ENCODE assay signal across 15 cellular contexts in the genomic region with DNA sequence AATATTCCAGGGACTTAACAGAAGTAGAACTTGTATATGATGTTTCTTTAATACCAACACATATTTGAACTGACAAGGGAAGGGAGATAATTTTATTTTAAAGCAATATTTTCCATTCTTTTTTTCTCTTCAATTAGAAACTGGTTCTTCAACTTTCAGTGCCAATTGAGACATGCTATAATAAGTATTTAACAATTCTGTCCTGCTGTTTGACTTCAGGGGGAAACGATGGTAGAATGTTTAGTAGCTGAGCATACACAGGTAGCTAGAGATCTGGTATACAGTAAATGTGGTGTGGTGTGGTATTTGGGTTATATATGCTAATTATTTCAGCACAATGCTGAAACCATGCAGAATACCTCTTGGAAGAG.
DNase-seq lines count a peak whose midpoint lies in the region; ATAC-seq and TF ChIP-seq lines count a peak whose summit lies in the region.
"Had no signal": no experiment of that assay in that cellular context is flagged by ENCODE, and none has a peak within 500 bp of the region (broad histone marks: within the 10 kb centered on the region; RNA-seq: fewer than 3 reads in every experiment).

No MANE protein-coding gene starts in this region.

- H3K36me3 Mint-ChIP-seq in mesothelial cell of epicardium = peaks cover 16% of the 10 kb centered on the region
- peaks cover 41% of the 10 kb centered on the region for H3K36me3 Mint-ChIP-seq in activated T-cell treated with anti-CD3 and anti-CD28 coated beads, Interleukin-2, amount 50 U/mL, for 24 hours (ENCODE audit: low read depth)

- H3K27ac ChIP-seq in right atrium auricular region (peak overlapping the region; percentile 40 to 52), SK-N-MC (peak overlapping the region; percentile 83; the same call in 1 of the 2 replicates)
- H3K27ac ChIP-seq: neutrophil, WERI-Rb-1 had no signal

- H3K27me3 ChIP-seq in right atrium auricular region = no peaks in the 10 kb centered on the region
- H3K27me3 ChIP-seq: dorsolateral prefrontal cortex, neutrophil had no signal

- peaks cover 54% of the 10 kb centered on the region for H3K4me1 Mint-ChIP-seq in mesothelial cell of epicardium
- H3K4me1 Mint-ChIP-seq in activated T-cell treated with anti-CD3 and anti-CD28 coated beads, Interleukin-2, amount 50 U/mL, for 24 hours (ENCODE audit: low read depth) = peaks cover 75% of the 10 kb centered on the region

- ATAC-seq in left cardiac atrium = no peak
- no peak for ATAC-seq in GM21447 (IDR thresholded peaks at IDR 0.05; ENCODE audit: unreplicated experiment)
- no peak for ATAC-seq in GM21515 (IDR thresholded peaks at IDR 0.05; ENCODE audit: unreplicated experiment)

- no peak for DNase-seq in right atrium auricular region (ENCODE audit: low spot score)
- no peak for DNase-seq in left cardiac atrium
- no peak for DNase-seq in SK-N-MC (ENCODE audit: low read depth, low spot score)
- DNase-seq in mesothelial cell of epicardium (ENCODE audit: low spot score in 2 of 2, unreplicated experiment in 2 of 2) = no peak
- no peak for DNase-seq in activated T-cell treated with anti-CD3 and anti-CD28 coated beads, Interleukin-2, amount 50 U/mL, for 48 hours
- no peak for DNase-seq in activated T-cell treated with anti-CD3 and anti-CD28 coated beads, Interleukin-2, amount 50 U/mL, for 24 hours
- DNase-seq: foreskin melanocyte, NCI-H226, SIG-M5 had no signal

- H3K4me1 ChIP-seq in right atrium auricular region = peaks cover 0 to 43% of the 10 kb centered on the region in 2 donors

- no peaks in the 10 kb centered on the region for H3K27me3 Mint-ChIP-seq in mesothelial cell of epicardium (ENCODE audit: low read depth)
- H3K27me3 Mint-ChIP-seq in activated T-cell treated with anti-CD3 and anti-CD28 coated beads, Interleukin-2, amount 50 U/mL, for 24 hours = no peaks in the 10 kb centered on the region
- H3K27me3 Mint-ChIP-seq: IgD-negative memory B cell had no signal

- H3K27ac Mint-ChIP-seq in mesothelial cell of epicardium = peak overlapping the region; percentile 91
- H3K27ac Mint-ChIP-seq in activated T-cell treated with anti-CD3 and anti-CD28 coated beads, Interleukin-2, amount 50 U/mL, for 24 hours = no peak overlapping the region

- H3K36me3 ChIP-seq in right atrium auricular region (no peaks in the 10 kb centered on the region), SK-N-MC (ENCODE audit: insufficient read depth, low read length) (peaks cover 10% of the 10 kb centered on the region)
- H3K36me3 ChIP-seq: neutrophil had no signal

- H3K4me3 Mint-ChIP-seq in mesothelial cell of epicardium = peak overlapping the region; percentile 5
- H3K4me3 Mint-ChIP-seq in activated T-cell treated with anti-CD3 and anti-CD28 coated beads, Interleukin-2, amount 50 U/mL, for 24 hours = no peak overlapping the region
- H3K4me3 Mint-ChIP-seq: IgD-negative memory B cell had no signal

- H3K9ac ChIP-seq in SK-N-MC (ENCODE audit: insufficient read length) = no peak overlapping the region

- H3K9me3 ChIP-seq in right atrium auricular region (no peaks in the 10 kb centered on the region), SK-N-MC (ENCODE audit: low read depth, low read length) (no peaks in the 10 kb centered on the region)
- H3K9me3 ChIP-seq: neutrophil had no signal

- TF ChIP-seq CTCF in right atrium auricular region (IDR thresholded peaks at IDR 0.05) (no peak), mesothelial cell of epicardium (IDR thresholded peaks at IDR 0.05; ENCODE audit: unreplicated experiment) (no peak)

- intact Hi-C loops in left cardiac atrium (cut with DNase I) = no loop called here

- H3K4me3 ChIP-seq in right atrium auricular region (no peak overlapping the region), SK-N-MC (peak overlapping the region; percentile 12; the same call in 1 of the 2 replicates)

- peaks cover 4% of the 10 kb centered on the region for H3K9me3 Mint-ChIP-seq in mesothelial cell of epicardium
- no peaks in the 10 kb centered on the region for H3K9me3 Mint-ChIP-seq in activated T-cell treated with anti-CD3 and anti-CD28 coated beads, Interleukin-2, amount 50 U/mL, for 24 hours
- H3K9me3 Mint-ChIP-seq: IgD-negative memory B cell had no signal
